ENCODE assay signal across 1 cellular context in genomic region chr1:167273027-167273800, GRCh38.
TF ChIP-seq lines count a peak whose summit lies in the region.

No MANE protein-coding gene starts in this region.

TF ChIP-seq in IMR-90, 13 proteins besides CTCF, POLR2A, EP300 and RAD21 (continued from another document):
- TF ChIP-seq RCOR1 (IDR thresholded peaks at IDR 0.05; ENCODE audit: insufficient replicate concordance, low read length) = no peak
- TF ChIP-seq MAFK (IDR thresholded peaks at IDR 0.05; ENCODE audit: low read depth, low read length) = no peak
- TF ChIP-seq ELK1 (IDR thresholded peaks at IDR 0.05; ENCODE audit: borderline replicate concordance, low read depth, low read length) = no peak
- TF ChIP-seq NFE2L2 (IDR thresholded peaks at IDR 0.05; ENCODE audit: low read depth, low read length) = no peak
- TF ChIP-seq RFX5 (IDR thresholded peaks at IDR 0.05; ENCODE audit: low read depth, low read length) = no peak
- TF ChIP-seq FOS (IDR thresholded peaks at IDR 0.05; ENCODE audit: low read depth, low read length) = no peak
- TF ChIP-seq CHD1 (IDR thresholded peaks at IDR 0.05; ENCODE audit: low read depth, low read length) = no peak
- TF ChIP-seq MAZ (IDR thresholded peaks at IDR 0.05; ENCODE audit: borderline replicate concordance, low read depth, low read length) = no peak
- no peak for TF ChIP-seq MXI1 (IDR thresholded peaks at IDR 0.05; ENCODE audit: borderline replicate concordance, low read depth, low read length)
- no peak for TF ChIP-seq SMC3 (IDR thresholded peaks at IDR 0.05; ENCODE audit: low read depth, low read length)
- TF ChIP-seq USF2 (IDR thresholded peaks at IDR 0.05; ENCODE audit: low read depth, low read length) = no peak
